23 cellular contexts compared by ENCODE assay signal in genomic region chrX:132791725-132792124, GRCh38.
"Had no signal": no experiment of that assay in that cellular context is flagged by ENCODE, and none has a peak within 500 bp of the region (broad histone marks: within the 10 kb centered on the region; RNA-seq: fewer than 3 reads in every experiment).

No MANE protein-coding gene starts in this region.

- ATAC-seq: natural killer cell; psoas muscle; right cardiac atrium; right lobe of liver; stimulated activated effector memory CD8-positive, alpha-beta T cell treated with anti-CD3 and anti-CD28 coated beads, Interleukin-12 subunit alpha, Interleukin-12 subunit beta, amount 100 ng/mL, for 72 hours; stimulated activated naive B cell treated with anti-CD40 and anti-IgM and Interleukin-4, amounts not matched to agents 10 μg/mL and 1 μg/mL and 100 μg/mL, for 72 hours had no signal

- H3K4me1 ChIP-seq: parathyroid adenoma, psoas muscle, right lobe of liver, sigmoid colon, stomach, tibial artery, transverse colon, vagina had no signal

- H3K27me3 ChIP-seq: neural progenitor cell, ovary, right lobe of liver, sigmoid colon, stomach, tibial artery, transverse colon, vagina had no signal

- H3K4me3 ChIP-seq: neural progenitor cell, ovary, psoas muscle, right lobe of liver, sigmoid colon, stomach, thoracic aorta, tibial artery, transverse colon, vagina had no signal

- H3K9me3 ChIP-seq: ovary, psoas muscle, right lobe of liver, sigmoid colon, stomach, thoracic aorta, tibial artery, transverse colon, vagina had no signal

- H3K27ac ChIP-seq: neural progenitor cell, ovary, parathyroid adenoma, psoas muscle, right lobe of liver, sigmoid colon, stomach, thoracic aorta, tibial artery, transverse colon, vagina had no signal

- H3K36me3 ChIP-seq: neural progenitor cell, ovary, right lobe of liver, sigmoid colon, stomach, thoracic aorta, tibial artery, transverse colon, vagina had no signal

- DNase-seq: natural killer cell; occipital lobe; ovary; posterior cingulate gyrus; psoas muscle; right cardiac atrium; right lobe of liver; sigmoid colon; small intestine; stimulated activated CD4-positive, alpha-beta T cell treated with anti-CD3 and anti-CD28 coated beads, Interleukin-15, amount 100 ng/mL, for 24 hours; stimulated activated CD4-positive, alpha-beta T cell treated with anti-CD3 and anti-CD28 coated beads, Interleukin-2, amount 100 ng/mL, for 24 hours; stimulated activated CD4-positive, alpha-beta T cell treated with anti-CD3 and anti-CD28 coated beads, Interleukin-2, amount 100 ng/mL, for 48 hours; stimulated activated CD4-positive, alpha-beta T cell treated with anti-CD3 and anti-CD28 coated beads, Interleukin-4, amount 100 ng/mL, for 24 hours; stimulated activated naive B cell treated with anti-CD40 and anti-IgM and Interleukin-4, amounts not matched to agents 10 μg/mL and 1 μg/mL and 100 μg/mL, for 72 hours; stimulated activated naive CD4-positive, alpha-beta T cell treated with Interleukin-2 at 50 U/mL for 16 hours; stomach; tibial artery; transverse colon had no signal
